ENCODE assay signal across 23 cellular contexts in genomic region chr4:24638396-24638875, GRCh38.
"Had no signal": no experiment of that assay in that cellular context is flagged by ENCODE, and none has a peak within 500 bp of the region (broad histone marks: within the 10 kb centered on the region; RNA-seq: fewer than 3 reads in every experiment).

No MANE protein-coding gene starts in this region.

- H3K4me3 ChIP-seq: colonic mucosa, coronary artery, dorsolateral prefrontal cortex, esophagus muscularis mucosa, esophagus squamous epithelium, gastrocnemius medialis, gastroesophageal sphincter, heart left ventricle, heart right ventricle had no signal

- H3K36me3 ChIP-seq: colonic mucosa, esophagus muscularis mucosa, esophagus squamous epithelium, gastrocnemius medialis, gastroesophageal sphincter, heart left ventricle, heart right ventricle had no signal

- H3K27ac ChIP-seq: colonic mucosa, coronary artery, dorsolateral prefrontal cortex, epithelial cell of prostate, esophagus muscularis mucosa, esophagus squamous epithelium, foreskin keratinocyte, gastrocnemius medialis, gastroesophageal sphincter, heart left ventricle, heart right ventricle had no signal

- DNase-seq: cortex of kidney; dermis blood vessel endothelial cell; dorsolateral prefrontal cortex; effector CD4-positive, alpha-beta T cell; effector CD8-positive, alpha-beta T cell; effector memory CD4-positive, alpha-beta T cell; effector memory CD8-positive, alpha-beta T cell; endodermal cell; erythroblast; esophagus squamous epithelium; foreskin fibroblast; foreskin keratinocyte; foreskin melanocyte; gastrocnemius medialis; glutamatergic neuron; head of caudate nucleus; heart left ventricle; heart right ventricle had no signal

- H3K27me3 ChIP-seq: colonic mucosa, dorsolateral prefrontal cortex, esophagus muscularis mucosa, esophagus squamous epithelium, gastrocnemius medialis, gastroesophageal sphincter, heart left ventricle, heart right ventricle had no signal

- H3K9me3 ChIP-seq: colonic mucosa, esophagus muscularis mucosa, esophagus squamous epithelium, gastrocnemius medialis, gastroesophageal sphincter, heart left ventricle, heart right ventricle had no signal
